ENCODE assay signal across 8 cellular contexts in genomic region chr9:133120343-133121199, GRCh38.
DNase-seq lines count a peak whose midpoint lies in the region; ATAC-seq lines count a peak whose summit lies in the region.

No MANE protein-coding gene starts in this region.

- H3K9me3 Mint-ChIP-seq in stimulated activated naive CD8-positive, alpha-beta T cell treated with anti-CD3 and anti-CD28 coated beads, Interleukin-15, Interleukin-2, amounts not matched to agents 100 ng/mL and 50 ng/mL, for 24 hours, result no peaks in the 10 kb centered on the region
- H3K9me3 Mint-ChIP-seq in central memory CD8-positive, alpha-beta T cell, result no peaks in the 10 kb centered on the region

- no peak for ATAC-seq in stimulated activated naive CD8-positive, alpha-beta T cell treated with anti-CD3 and anti-CD28 coated beads, Interleukin-15, Interleukin-2, amounts not matched to agents 100 U/mL and 50 U/mL, for 24 hours
- no peak for ATAC-seq in central memory CD8-positive, alpha-beta T cell (replicated peaks; ENCODE audit: extremely low read depth, poor library complexity, severe bottlenecking)

- H3K4me3 Mint-ChIP-seq in stimulated activated naive CD8-positive, alpha-beta T cell treated with anti-CD3 and anti-CD28 coated beads, Interleukin-15, Interleukin-2, amounts not matched to agents 100 ng/mL and 50 ng/mL, for 24 hours, result peak overlapping the region; percentile 79
- H3K4me3 Mint-ChIP-seq in central memory CD8-positive, alpha-beta T cell, result peak overlapping the region; percentile 71

- DNase-seq in stimulated activated naive CD8-positive, alpha-beta T cell treated with anti-CD3 and anti-CD28 coated beads, Interleukin-15, Interleukin-2, amounts not matched to agents 100 U/mL and 50 U/mL, for 24 hours, result no peak
- DNase-seq in NCI-H1105 (lab: John Stamatoyannopoulos, UW) (peak; percentile 24), midbrain (lab: John Stamatoyannopoulos, UW) (peak; percentile 61), NCI-H2227 treated with DMSO at 0.1 percent for 48 hours (lab: John Stamatoyannopoulos, UW) (no peak), kidney tubule cell (ENCODE audit: low spot score) (no peak), GDM1 (lab: John Stamatoyannopoulos, UW) (no peak)
- no peak for DNase-seq in central memory CD8-positive, alpha-beta T cell (ENCODE audit: low spot score in 2 of 2)

- no peaks in the 10 kb centered on the region for H3K36me3 Mint-ChIP-seq in stimulated activated naive CD8-positive, alpha-beta T cell treated with anti-CD3 and anti-CD28 coated beads, Interleukin-15, Interleukin-2, amounts not matched to agents 100 ng/mL and 50 ng/mL, for 24 hours (ENCODE audit: low read depth)
- peaks cover 26% of the 10 kb centered on the region for H3K36me3 Mint-ChIP-seq in central memory CD8-positive, alpha-beta T cell (ENCODE audit: insufficient read depth)

- peaks cover 87% of the 10 kb centered on the region for H3K4me1 Mint-ChIP-seq in stimulated activated naive CD8-positive, alpha-beta T cell treated with anti-CD3 and anti-CD28 coated beads, Interleukin-15, Interleukin-2, amounts not matched to agents 100 ng/mL and 50 ng/mL, for 24 hours (ENCODE audit: low read depth)
- peaks cover 57% of the 10 kb centered on the region for H3K4me1 Mint-ChIP-seq in central memory CD8-positive, alpha-beta T cell

- H3K27ac Mint-ChIP-seq in stimulated activated naive CD8-positive, alpha-beta T cell treated with anti-CD3 and anti-CD28 coated beads, Interleukin-15, Interleukin-2, amounts not matched to agents 100 ng/mL and 50 ng/mL, for 24 hours, result peak overlapping the region; percentile 65
- peak overlapping the region; percentile 38 for H3K27ac Mint-ChIP-seq in central memory CD8-positive, alpha-beta T cell (ENCODE audit: low read depth)

- H3K27me3 Mint-ChIP-seq in stimulated activated naive CD8-positive, alpha-beta T cell treated with anti-CD3 and anti-CD28 coated beads, Interleukin-15, Interleukin-2, amounts not matched to agents 100 ng/mL and 50 ng/mL, for 24 hours, result no peaks in the 10 kb centered on the region
- H3K27me3 Mint-ChIP-seq in central memory CD8-positive, alpha-beta T cell, result no peaks in the 10 kb centered on the region

Comparison
In these comparisons a context has a peak if more than half of its experiments do, and no peak if none do; other contexts are left out.
1. DNase-seq: peak in NCI-H1105 (single experiment) and midbrain (single experiment); none in stimulated activated naive CD8-positive, alpha-beta T cell treated with anti-CD3 and anti-CD28 coated beads, Interleukin-15, Interleukin-2, amounts not matched to agents 100 U/mL and 50 U/mL, for 24 hours (single experiment), central memory CD8-positive, alpha-beta T cell (0 of 2), NCI-H2227 treated with DMSO at 0.1 percent for 48 hours (single experiment), kidney tubule cell (single experiment) and GDM1 (single experiment).